ENCODE assay signal across 8 cellular contexts in the genomic region with DNA sequence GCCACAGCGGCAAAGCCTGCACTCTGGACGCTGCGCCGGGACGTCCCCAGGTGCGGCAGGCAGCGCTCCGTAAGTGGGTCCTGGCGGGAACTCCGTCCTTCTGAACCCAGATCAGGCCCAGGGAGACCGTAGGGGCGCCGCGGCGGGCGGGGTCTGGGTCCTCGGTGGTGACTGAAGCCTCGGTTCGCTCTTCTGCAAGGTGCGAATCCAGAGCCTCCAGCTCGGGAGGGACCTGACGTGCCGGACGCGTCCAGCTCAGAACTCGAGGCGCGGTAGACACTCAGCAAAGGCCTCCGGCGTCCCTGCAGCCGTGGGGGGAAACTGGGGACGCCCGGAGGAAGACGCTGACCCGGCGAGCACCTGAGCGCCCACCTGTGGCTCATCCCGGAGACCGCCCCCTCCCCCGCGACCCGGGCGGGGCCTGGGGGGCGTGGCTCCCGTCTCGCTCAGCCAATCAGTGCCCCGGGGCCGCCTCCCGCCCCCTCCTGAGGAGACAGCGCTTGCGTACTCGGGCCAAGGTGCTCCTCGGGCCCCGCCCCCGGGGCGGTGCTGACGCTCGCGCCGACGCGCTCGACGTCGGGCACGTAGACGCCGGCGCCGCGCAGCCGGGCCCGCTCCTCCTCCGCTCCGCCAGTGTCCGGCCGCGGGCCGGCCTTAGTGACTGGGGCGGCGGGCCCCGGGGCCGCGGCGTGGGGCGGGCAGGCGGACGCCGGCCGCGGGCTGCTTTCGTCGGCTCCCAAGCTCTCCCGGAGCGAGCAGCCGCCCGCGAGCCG. TPM values are rescaled to one million over a fixed set of nuclear protein-coding genes. Genes with fewer than 3 reads are reported as not detected.
A peak's percentile ranks its signal among the peaks of the same experiment; 100 is the strongest.
DNase-seq lines count a peak whose midpoint lies in the region; ATAC-seq and TF ChIP-seq lines count a peak whose summit lies in the region.

Gene PPFIA1, plus strand, starts transcription at position 587 of the 773 bp plus-strand sequence. CDS start 1,483 bp downstream, outside the sequence.

- peaks cover 4% of the 10 kb centered on the region; the same call in 1 of the 2 replicates for H3K4me1 ChIP-seq in HAP-1

- H3K27me3 Mint-ChIP-seq in stimulated activated naive CD8-positive, alpha-beta T cell treated with anti-CD3 and anti-CD28 coated beads, Interleukin-15, amount 100 ng/mL, for 72 hours: peaks cover 18% of the 10 kb centered on the region

- H3K27ac Mint-ChIP-seq in stimulated activated naive CD8-positive, alpha-beta T cell treated with anti-CD3 and anti-CD28 coated beads, Interleukin-15, amount 100 ng/mL, for 72 hours: peak within 1 kb of the TSS; percentile 90 to 93

- H3K4me2 ChIP-seq in neural cell (ENCODE audit: low read length): peak within 1 kb of the TSS; percentile 97

- peaks cover 42% of the 10 kb centered on the region for H3K4me1 Mint-ChIP-seq in stimulated activated naive CD8-positive, alpha-beta T cell treated with anti-CD3 and anti-CD28 coated beads, Interleukin-15, amount 100 ng/mL, for 72 hours

- H3K27ac ChIP-seq in neural cell (ENCODE audit: low read length): peak within 1 kb of the TSS; percentile 24

- peak within 1 kb of the TSS; percentile 94 to 97 for H3K4me3 Mint-ChIP-seq in stimulated activated naive CD8-positive, alpha-beta T cell treated with anti-CD3 and anti-CD28 coated beads, Interleukin-15, amount 100 ng/mL, for 72 hours

- no peaks in the 10 kb centered on the region for H3K9me3 Mint-ChIP-seq in stimulated activated naive CD8-positive, alpha-beta T cell treated with anti-CD3 and anti-CD28 coated beads, Interleukin-15, amount 100 ng/mL, for 72 hours

- peaks cover 11% of the 10 kb centered on the region for H3K27me3 ChIP-seq in HAP-1 (ENCODE audit: low read depth)
- peaks cover 21% of the 10 kb centered on the region for H3K27me3 ChIP-seq in MG63
- H3K27me3 ChIP-seq in neural cell (ENCODE audit: insufficient read depth, low read depth, low read length): no peaks in the 10 kb centered on the region

- H3K9ac ChIP-seq in neural cell (ENCODE audit: low read length): peak within 1 kb of the TSS; percentile 72

- H3K9me2 ChIP-seq in neural cell (ENCODE audit: insufficient read depth, low read length): no peaks in the 10 kb centered on the region

- ATAC-seq in stimulated activated naive CD8-positive, alpha-beta T cell treated with anti-CD3 and anti-CD28 coated beads, Interleukin-15, amount 100 ng/mL, for 72 hours: peak; percentile 97

- DNase-seq in GDM1 (lab: John Stamatoyannopoulos, UW) (peak; percentile 92), HAP-1 (ENCODE audit: low spot score in 2 of 2) (peak; percentile 89 to 96), MG63 (peak; percentile 92), SHP77 treated with DMSO at 0.1 percent for 48 hours (lab: John Stamatoyannopoulos, UW) (peak; percentile 83), fibroblast of villous mesenchyme (ENCODE audit: low read depth) (peak; percentile 93)
- peak; percentile 99 for DNase-seq in activated effector memory CD4-positive, alpha-beta T cell treated with anti-CD3 and anti-CD28 coated beads, Interleukin-2, amount 50 U/mL, for 16 hours
- DNase-seq in stimulated activated naive CD8-positive, alpha-beta T cell treated with anti-CD3 and anti-CD28 coated beads, Interleukin-15, amount 100 ng/mL, for 72 hours: peak; percentile 95

- peak within 1 kb of the TSS; percentile 96 for H2AFZ ChIP-seq in neural cell (ENCODE audit: low read depth, low read length)

- H3K4me3 ChIP-seq in HAP-1 (peak within 1 kb of the TSS; percentile 80), MG63 (peak within 1 kb of the TSS; percentile 86), fibroblast of villous mesenchyme (ENCODE audit: low read depth, low read length) (peak within 1 kb of the TSS; percentile 87), neural cell (ENCODE audit: low read length) (peak within 1 kb of the TSS; percentile 97)

- in situ Hi-C loops in HAP-1 (cut with MboI; ENCODE audit: low sequenced_read_pairs): no loop called here

- H3K9me3 ChIP-seq in HAP-1 (no peaks in the 10 kb centered on the region), MG63 (no peaks in the 10 kb centered on the region), neural cell (ENCODE audit: low read length) (no peaks in the 10 kb centered on the region)

- H3K79me2 ChIP-seq in neural cell (replicated peaks; ENCODE audit: insufficient read depth, low read length): peaks cover 22% of the 10 kb centered on the region

- no peaks in the 10 kb centered on the region for H4K20me1 ChIP-seq in neural cell (ENCODE audit: insufficient read depth)

- H3K36me3 ChIP-seq in HAP-1 (replicated peaks) (peaks cover 26% of the 10 kb centered on the region), MG63 (peaks cover 33% of the 10 kb centered on the region), neural cell (ENCODE audit: insufficient read depth, low read length) (no peaks in the 10 kb centered on the region)

- peak; percentile 22 for TF ChIP-seq RAD21 in neural cell (conservative IDR thresholded peaks at IDR 0.05)

- no peak for TF ChIP-seq EP300 in neural cell (conservative IDR thresholded peaks at IDR 0.05; ENCODE audit: poor library complexity, severe bottlenecking)

- TF ChIP-seq CTCF in fibroblast of villous mesenchyme (IDR thresholded peaks at IDR 0.05; ENCODE audit: insufficient read depth, low read depth, low read length) (no peak), neural cell (IDR thresholded peaks at IDR 0.05; ENCODE audit: poor library complexity, severe bottlenecking) (no peak)

- H3F3A ChIP-seq in neural cell (ENCODE audit: insufficient read depth, low read length, poor library complexity, severe bottlenecking): no peaks in the 10 kb centered on the region

TF ChIP-seq in neural cell, 6 proteins besides CTCF, POLR2A, EP300 and RAD21:
- no peak for TF ChIP-seq TAF1 (IDR thresholded peaks at IDR 0.05; ENCODE audit: low read depth)
- peak; percentile 79 for TF ChIP-seq POLR2AphosphoS5 (IDR thresholded peaks at IDR 0.05)
TF ChIP-seq in neural cell: peak in this region for 1.

RNA-seq across cellular contexts. Expression of gene PPFIA1, which starts in this region (rescaled TPM):
- 19.8 and 26.7 TPM in 2 replicates for total RNA-seq in MG63 (2014; rRNA removed; shearing (Covaris generic); ENCODE audit: low replicate concordance)
- total RNA-seq in fibroblast of villous mesenchyme: 60.9 and 69.5 TPM in 2 replicates
- 45.9 and 48.9 TPM in 2 replicates for polyA plus RNA-seq in neural cell
- polyA minus RNA-seq in neural cell: 55.8 and 63.3 TPM in 2 replicates

Comparison
In these comparisons a context has a peak if more than half of its experiments do, and no peak if none do; other contexts are left out.
1. Peak in every context shown above with its lines: DNase-seq, ATAC-seq, H3K4me3 ChIP-seq and H3K27ac ChIP-seq.